ENCODE assay signal across 34 cellular contexts in genomic region chr21:10466200-10466599, GRCh38. TPM values are rescaled to one million over a fixed set of nuclear protein-coding genes. Genes with fewer than 3 reads are reported as not detected.
"Had no signal": no experiment of that assay in that cellular context is flagged by ENCODE, and none has a peak within 500 bp of the region (broad histone marks: within the 10 kb centered on the region; RNA-seq: fewer than 3 reads in every experiment).

No MANE protein-coding gene starts in this region.

- DNase-seq: dermis blood vessel endothelial cell; effector memory CD4-positive, alpha-beta T cell; foreskin keratinocyte; glutamatergic neuron; heart right ventricle; hippocampal formation; kidney glomerular epithelial cell; left colon; nephron progenitor cell; occipital lobe; ovary; stimulated activated CD4-positive, alpha-beta T cell treated with anti-CD3 and anti-CD28 coated beads, Interleukin-15, amount 100 ng/mL, for 24 hours; stimulated activated CD4-positive, alpha-beta T cell treated with anti-CD3 and anti-CD28 coated beads, Interleukin-2, amount 100 ng/mL, for 48 hours; stimulated activated naive B cell treated with anti-CD40 and anti-IgM and Interleukin-4, amounts not matched to agents 10 μg/mL and 1 μg/mL and 100 μg/mL, for 72 hours; trophoblast cell had no signal

- H3K27me3 ChIP-seq: esophagus muscularis mucosa, foreskin keratinocyte, ovary, right atrium auricular region, suprapubic skin, vagina had no signal

- H3K4me3 ChIP-seq: coronary artery, esophagus muscularis mucosa, heart right ventricle, lower lobe of right lung, ovary, right atrium auricular region, skin epidermis, suprapubic skin, vagina had no signal

- FAIRE-seq: endothelial cell of umbilical vein, islet of Langerhans had no signal

- H3K9me3 ChIP-seq: esophagus muscularis mucosa, ovary, right atrium auricular region, vagina had no signal

- H3K4me1 ChIP-seq: esophagus muscularis mucosa, foreskin keratinocyte, heart right ventricle, lower lobe of right lung, right atrium auricular region, suprapubic skin, vagina had no signal

- H3K27ac ChIP-seq: coronary artery, esophagus muscularis mucosa, foreskin keratinocyte, heart right ventricle, lower lobe of right lung, ovary, right atrium auricular region, skin epidermis, suprapubic skin, vagina had no signal

- H3K36me3 ChIP-seq: esophagus muscularis mucosa, heart right ventricle, lower lobe of right lung, ovary, right atrium auricular region, suprapubic skin, vagina had no signal

RNA-seq across cellular contexts. Expression of gene TPTE, which starts 55.2 kb away (rescaled TPM):
- total RNA-seq: chondrocyte; dermis blood vessel endothelial cell; endothelial cell of umbilical vein; epithelial cell of proximal tubule; esophagus muscularis mucosa; fibroblast of lung; foreskin keratinocyte; heart right ventricle; left colon; left ventricle myocardium superior; lower lobe of right lung; mesenteric fat pad; myocyte; naive thymus-derived CD8-positive, alpha-beta T cell; occipital lobe; ovary; posterior vena cava; right atrium auricular region; suprapubic skin; ureter; vagina had no signal
- polyA plus RNA-seq: endothelial cell of umbilical vein; fibroblast of lung; foreskin keratinocyte; heart right ventricle; naive thymus-derived CD8-positive, alpha-beta T cell; thymus had no signal
